Comparison of ENCODE assay signal across 1 cellular context in genomic region chr19:12550951-12551832, GRCh38.
A peak's percentile ranks its signal among the peaks of the same experiment; 100 is the strongest.
TF ChIP-seq lines count a peak whose summit lies in the region.

Gene ZNF564, minus strand, starts transcription at chr19:12551482. Its CDS starts 150 bp downstream, at chr19:12551332.

TF ChIP-seq in HepG2, 621 proteins besides CTCF, POLR2A, EP300 and RAD21 (continued from another document):
- TF ChIP-seq FOXP1 (IDR thresholded peaks at IDR 0.05) (no peak), FOXP1 (CRISPR knock-in tag; IDR thresholded peaks at IDR 0.05) (peak; percentile 13; the same call in 1 of the 2 replicates), REXO4 (CRISPR knock-in tag; IDR thresholded peaks at IDR 0.05; ENCODE audit: borderline replicate concordance) (0 out of 2 replicates have a peak, but pooled peaks have one; percentile 6), DNMT1 (CRISPR knock-in tag; IDR thresholded peaks at IDR 0.05) (0 out of 2 replicates have a peak, but pooled peaks have one; percentile 33), GMEB2 (CRISPR knock-in tag; IDR thresholded peaks at IDR 0.05; ENCODE audit: low read depth) (no peak), ZFP36L1 (CRISPR knock-in tag; IDR thresholded peaks at IDR 0.05) (peak; percentile 80; the same call in 1 of the 2 replicates)
